8 cellular contexts compared by ENCODE assay signal in genomic region chr1:23691499-23692307, GRCh38. TPM values are rescaled to one million over a fixed set of nuclear protein-coding genes. Genes with fewer than 3 reads are reported as not detected.
DNase-seq lines count a peak whose midpoint lies in the region; TF ChIP-seq lines count a peak whose summit lies in the region.

TSS of gene RPL11 (plus strand) at chr1:23691806. CDS start at chr1:23691824, 18 bp downstream.

- peaks cover 51% of the 10 kb centered on the region for H3K79me2 ChIP-seq in SK-N-SH (ENCODE audit: insufficient read depth)

- H3K4me3 ChIP-seq in HFF-Myc (replicated peaks; ENCODE audit: low read depth, low read length) (peak within 1 kb of the TSS; percentile 88), SK-N-SH (ENCODE audit: low read depth in 2 of 2, low read length in 1 of 2) (peak within 1 kb of the TSS; percentile 96 to 98), suprapubic skin (peak within 1 kb of the TSS; percentile 87)

- H3F3A ChIP-seq in SK-N-SH (replicated peaks; ENCODE audit: insufficient read depth) = peaks cover 10% of the 10 kb centered on the region

- TF ChIP-seq POLR2A in suprapubic skin (IDR thresholded peaks at IDR 0.05) = peak; percentile 58 to 92

- H3K27me3 ChIP-seq in SK-N-SH (ENCODE audit: insufficient read depth) (no peaks in the 10 kb centered on the region), suprapubic skin (no peaks in the 10 kb centered on the region)

- H3K4me2 ChIP-seq in SK-N-SH = peak within 1 kb of the TSS; percentile 91

- no peaks in the 10 kb centered on the region for H3K9me3 ChIP-seq in SK-N-SH
- no peaks in the 10 kb centered on the region for H3K9me3 ChIP-seq in suprapubic skin

- TF ChIP-seq CTCF in HFF-Myc (IDR thresholded peaks at IDR 0.05; ENCODE audit: low read depth, low read length, missing control alignments) (peak; percentile 69), SK-N-SH (IDR thresholded peaks at IDR 0.05) (peak; percentile 70), suprapubic skin (IDR thresholded peaks at IDR 0.05) (peak; percentile 86 to 93)

- H4K20me1 ChIP-seq in SK-N-SH (ENCODE audit: insufficient read depth) = peaks cover 48% of the 10 kb centered on the region

- peaks cover 42 to 43% of the 10 kb centered on the region in 2 experiments for H3K36me3 ChIP-seq in SK-N-SH (replicated peaks in 1 of 2; ENCODE audit: control insufficient read depth in 1 of 2, insufficient read depth in 2 of 2, low read length in 1 of 2)
- H3K36me3 ChIP-seq in suprapubic skin = peaks cover 35% of the 10 kb centered on the region

- WGBS in SK-N-SH (ENCODE audit: low lambda C conversion rate) = under 1% methylated on average over 28 of the region's 45 CpGs
- WGBS in suprapubic skin = under 1% methylated on average over 34 of the region's 45 CpGs

- TF ChIP-seq RAD21 in SK-N-SH (IDR thresholded peaks at IDR 0.05; ENCODE audit: low read length) = peak; percentile 35

- peak within 1 kb of the TSS; percentile 80 for H2AFZ ChIP-seq in SK-N-SH (ENCODE audit: low read depth)

- TF ChIP-seq EP300 in SK-N-SH (IDR thresholded peaks at IDR 0.05; ENCODE audit: borderline replicate concordance in 1 of 2, low read depth in 1 of 2, low read length in 1 of 2) = peak in 1 of 2 experiments; percentile 36; a peak in 2 of 4 replicates
- no peak for TF ChIP-seq EP300 in suprapubic skin (IDR thresholded peaks at IDR 0.05)

- peaks cover 19 to 34% of the 10 kb centered on the region in 2 experiments; a peak in 3 of 4 replicates for H3K4me1 ChIP-seq in SK-N-SH (ENCODE audit: control insufficient read depth in 1 of 2, insufficient read depth in 2 of 2, low read depth in 1 of 2, low read length in 1 of 2)
- peaks cover 43% of the 10 kb centered on the region for H3K4me1 ChIP-seq in suprapubic skin

- H3K9ac ChIP-seq in SK-N-SH = peak within 1 kb of the TSS; percentile 95

- POLR2A ChIA-PET in SK-N-SH (lab: Yijun Ruan, JAX) = interaction anchor here (0.6 to 1.7 kb wide), 16 partner anchors 8 to 347 kb away, joined by 3 to 10 read pairs (median 4); partner anchors contain the start of genes ELOA and HNRNPR

- DNase-seq in GM04503 (ENCODE audit: low read depth) (peak; percentile 68), HFF-Myc (ENCODE audit: extremely low read depth, low read depth) (peak; percentile 93), NAMALWA (ENCODE audit: low spot score) (peak; percentile 95), SK-N-SH (peak; percentile 94), germinal center (ENCODE audit: low spot score) (peak; percentile 86), nucleus accumbens (lab: John Stamatoyannopoulos, UW) (peak; percentile 47 to 96 (median 89)), suprapubic skin (ENCODE audit: low spot score in 2 of 2) (peak; percentile 94 to 97)
- DNase-seq in activated naive CD4-positive, alpha-beta T cell treated with anti-CD3 and anti-CD28 coated beads, Interleukin-2, amount 50 U/mL, for 16 hours = peak; percentile 87

- no peaks in the 10 kb centered on the region for H3K9me2 ChIP-seq in SK-N-SH

- CTCF ChIA-PET in SK-N-SH (lab: Yijun Ruan, JAX) = interaction anchor here (0.6 to 2.6 kb wide), 32 partner anchors 8 to 288 kb away, joined by 3 to 15 read pairs (median 4); partner anchors contain the start of genes GALE and PITHD1

- H3K27ac ChIP-seq in SK-N-SH (ENCODE audit: low read depth in 2 of 2, low read length in 1 of 2) (peak within 1 kb of the TSS; percentile 82 to 92), suprapubic skin (peak within 1 kb of the TSS; percentile 88)

TF ChIP-seq in SK-N-SH, 30 proteins besides CTCF, POLR2A, EP300 and RAD21 (continues in another document):
- TF ChIP-seq, protein P1, sequence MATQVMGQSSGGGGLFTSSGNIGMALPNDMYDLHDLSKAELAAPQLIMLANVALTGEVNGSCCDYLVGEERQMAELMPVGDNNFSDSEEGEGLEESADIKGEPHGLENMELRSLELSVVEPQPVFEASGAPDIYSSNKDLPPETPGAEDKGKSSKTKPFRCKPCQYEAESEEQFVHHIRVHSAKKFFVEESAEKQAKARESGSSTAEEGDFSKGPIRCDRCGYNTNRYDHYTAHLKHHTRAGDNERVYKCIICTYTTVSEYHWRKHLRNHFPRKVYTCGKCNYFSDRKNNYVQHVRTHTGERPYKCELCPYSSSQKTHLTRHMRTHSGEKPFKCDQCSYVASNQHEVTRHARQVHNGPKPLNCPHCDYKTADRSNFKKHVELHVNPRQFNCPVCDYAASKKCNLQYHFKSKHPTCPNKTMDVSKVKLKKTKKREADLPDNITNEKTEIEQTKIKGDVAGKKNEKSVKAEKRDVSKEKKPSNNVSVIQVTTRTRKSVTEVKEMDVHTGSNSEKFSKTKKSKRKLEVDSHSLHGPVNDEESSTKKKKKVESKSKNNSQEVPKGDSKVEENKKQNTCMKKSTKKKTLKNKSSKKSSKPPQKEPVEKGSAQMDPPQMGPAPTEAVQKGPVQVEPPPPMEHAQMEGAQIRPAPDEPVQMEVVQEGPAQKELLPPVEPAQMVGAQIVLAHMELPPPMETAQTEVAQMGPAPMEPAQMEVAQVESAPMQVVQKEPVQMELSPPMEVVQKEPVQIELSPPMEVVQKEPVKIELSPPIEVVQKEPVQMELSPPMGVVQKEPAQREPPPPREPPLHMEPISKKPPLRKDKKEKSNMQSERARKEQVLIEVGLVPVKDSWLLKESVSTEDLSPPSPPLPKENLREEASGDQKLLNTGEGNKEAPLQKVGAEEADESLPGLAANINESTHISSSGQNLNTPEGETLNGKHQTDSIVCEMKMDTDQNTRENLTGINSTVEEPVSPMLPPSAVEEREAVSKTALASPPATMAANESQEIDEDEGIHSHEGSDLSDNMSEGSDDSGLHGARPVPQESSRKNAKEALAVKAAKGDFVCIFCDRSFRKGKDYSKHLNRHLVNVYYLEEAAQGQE (IDR thresholded peaks at IDR 0.05; ENCODE audit: low read depth, low read length) = peak; percentile 72; the same call in 1 of the 2 replicates
- TF ChIP-seq, protein P2, sequence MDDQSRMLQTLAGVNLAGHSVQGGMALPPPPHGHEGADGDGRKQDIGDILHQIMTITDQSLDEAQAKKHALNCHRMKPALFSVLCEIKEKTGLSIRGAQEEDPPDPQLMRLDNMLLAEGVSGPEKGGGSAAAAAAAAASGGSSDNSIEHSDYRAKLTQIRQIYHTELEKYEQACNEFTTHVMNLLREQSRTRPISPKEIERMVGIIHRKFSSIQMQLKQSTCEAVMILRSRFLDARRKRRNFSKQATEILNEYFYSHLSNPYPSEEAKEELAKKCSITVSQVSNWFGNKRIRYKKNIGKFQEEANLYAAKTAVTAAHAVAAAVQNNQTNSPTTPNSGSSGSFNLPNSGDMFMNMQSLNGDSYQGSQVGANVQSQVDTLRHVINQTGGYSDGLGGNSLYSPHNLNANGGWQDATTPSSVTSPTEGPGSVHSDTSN (IDR thresholded peaks at IDR 0.05) = no peak
- TF ChIP-seq TCF12 (IDR thresholded peaks at IDR 0.05) (no peak), POLR2AphosphoS5 (IDR thresholded peaks at IDR 0.05; ENCODE audit: low read depth, low read length) (peak; percentile 99), RCOR1 (IDR thresholded peaks at IDR 0.05; ENCODE audit: low read length) (no peak), YY1 (IDR thresholded peaks at IDR 0.05; ENCODE audit: low read depth) (peak; percentile 97), SMC3 (IDR thresholded peaks at IDR 0.05; ENCODE audit: low read depth, low read length) (no peak), RFX5 (IDR thresholded peaks at IDR 0.05; ENCODE audit: low read length) (0 out of 2 replicates have a peak, but pooled peaks have one; percentile 23), EZH2phosphoT487 (IDR thresholded peaks at IDR 0.05; ENCODE audit: borderline replicate concordance, low read depth) (no peak), TEAD4 (IDR thresholded peaks at IDR 0.05; ENCODE audit: borderline replicate concordance, insufficient read depth) (no peak), ZBTB33 (IDR thresholded peaks at IDR 0.05; ENCODE audit: borderline replicate concordance, low read depth) (no peak), TAF1 (IDR thresholded peaks at IDR 0.05; ENCODE audit: borderline replicate concordance, low read depth, low read length) (peak; percentile 100), CHD2 (IDR thresholded peaks at IDR 0.05; ENCODE audit: low read length, partially characterized antibody) (peak; percentile 70), SIN3A (IDR thresholded peaks at IDR 0.05; ENCODE audit: borderline replicate concordance, low read depth, low read length) (peak; percentile 82; the same call in 1 of the 2 replicates), MAX (IDR thresholded peaks at IDR 0.05; ENCODE audit: low read depth) (peak; percentile 87), ELF1 (IDR thresholded peaks at IDR 0.05) (peak; percentile 80)
- TF ChIP-seq, protein P3, sequence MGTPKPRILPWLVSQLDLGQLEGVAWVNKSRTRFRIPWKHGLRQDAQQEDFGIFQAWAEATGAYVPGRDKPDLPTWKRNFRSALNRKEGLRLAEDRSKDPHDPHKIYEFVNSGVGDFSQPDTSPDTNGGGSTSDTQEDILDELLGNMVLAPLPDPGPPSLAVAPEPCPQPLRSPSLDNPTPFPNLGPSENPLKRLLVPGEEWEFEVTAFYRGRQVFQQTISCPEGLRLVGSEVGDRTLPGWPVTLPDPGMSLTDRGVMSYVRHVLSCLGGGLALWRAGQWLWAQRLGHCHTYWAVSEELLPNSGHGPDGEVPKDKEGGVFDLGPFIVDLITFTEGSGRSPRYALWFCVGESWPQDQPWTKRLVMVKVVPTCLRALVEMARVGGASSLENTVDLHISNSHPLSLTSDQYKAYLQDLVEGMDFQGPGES (IDR thresholded peaks at IDR 0.05; ENCODE audit: low read depth, low read length) = no peak

RNA-seq across cellular contexts. Expression of gene RPL11, which starts in this region (rescaled TPM):
- polyA plus RNA-seq in SK-N-SH (2012; rRNA removed) = 2,231 and 2,255 TPM in 2 replicates
- polyA plus RNA-seq in SK-N-SH (2012; cell fraction: cytosol; rRNA removed) = 3,260 and 4,153 TPM in 2 replicates
- polyA plus RNA-seq in SK-N-SH (2012; cell fraction: nucleus; rRNA removed) = 350 and 516 TPM in 2 replicates
- 1,000 to 10,000 TPM in 3 of 4 donors, 100 to 1,000 TPM in 1; 864 to 1,286 (median 1,238) TPM for total RNA-seq in suprapubic skin

Comparison
In these comparisons a context has a peak if more than half of its experiments do, and no peak if none do; other contexts are left out.
1. Peak in every context shown above with its lines: DNase-seq, H3K4me3 ChIP-seq and H3K27ac ChIP-seq.